In genomic region chr12:125890366-125890905, GRCh38 we compare ENCODE assay signal across 13 cellular contexts.
"Had no signal": no experiment of that assay in that cellular context is flagged by ENCODE, and none has a peak within 500 bp of the region (broad histone marks: within the 10 kb centered on the region; RNA-seq: fewer than 3 reads in every experiment).

No MANE protein-coding gene starts in this region.

- DNase-seq: activated CD4-positive, alpha-beta memory T cell treated with anti-CD3 and anti-CD28 coated beads for 36 hours; activated naive CD4-positive, alpha-beta T cell; activated naive CD8-positive, alpha-beta T cell treated with anti-CD3 and anti-CD28 coated beads, Interleukin-2, amount 50 U/mL, for 24 hours; activated T-cell treated with anti-CD3 and anti-CD28 coated beads, Interleukin-2, amount 50 U/mL, for 72 hours; cerebellar nuclear complex; foreskin keratinocyte; mucosa of descending colon; natural killer cell; stimulated activated CD4-positive, alpha-beta T cell treated with anti-CD3 and anti-CD28 coated beads, Interleukin-4, amount 100 ng/mL, for 1 hour; stimulated activated CD8-positive, alpha-beta memory T cell treated with anti-CD3 and anti-CD28 coated beads, Interleukin-4, amount 100 ng/mL, for 48 hours; T-helper 9 cell had no signal

- H3K36me3 Mint-ChIP-seq: activated CD4-positive, alpha-beta memory T cell treated with anti-CD3 and anti-CD28 coated beads for 36 hours; natural killer cell had no signal

- H3K4me1 Mint-ChIP-seq: activated naive CD8-positive, alpha-beta T cell treated with anti-CD3 and anti-CD28 coated beads, Interleukin-2, amount 50 U/mL, for 24 hours; natural killer cell had no signal

- H3K27me3 ChIP-seq: foreskin keratinocyte had no signal

- H3K4me3 ChIP-seq: lung, mucosa of descending colon had no signal

- H3K9me3 Mint-ChIP-seq: stimulated activated naive CD8-positive, alpha-beta T cell treated with anti-CD3 and anti-CD28 coated beads, Interleukin-15, Interleukin-2, amounts not matched to agents 100 ng/mL and 50 ng/mL, for 24 hours had no signal

- H3K27ac Mint-ChIP-seq: activated CD4-positive, alpha-beta memory T cell treated with anti-CD3 and anti-CD28 coated beads for 36 hours; activated naive CD8-positive, alpha-beta T cell treated with anti-CD3 and anti-CD28 coated beads, Interleukin-2, amount 50 U/mL, for 24 hours; activated T-cell treated with anti-CD3 and anti-CD28 coated beads, Interleukin-2, amount 50 U/mL, for 72 hours; natural killer cell; stimulated activated naive CD8-positive, alpha-beta T cell treated with anti-CD3 and anti-CD28 coated beads, Interleukin-15, Interleukin-2, amounts not matched to agents 100 ng/mL and 50 ng/mL, for 24 hours had no signal

- H3K27ac ChIP-seq: foreskin keratinocyte had no signal

- H3K27me3 Mint-ChIP-seq: activated CD4-positive, alpha-beta memory T cell treated with anti-CD3 and anti-CD28 coated beads for 36 hours; activated naive CD8-positive, alpha-beta T cell treated with anti-CD3 and anti-CD28 coated beads, Interleukin-2, amount 50 U/mL, for 24 hours; stimulated activated naive CD8-positive, alpha-beta T cell treated with anti-CD3 and anti-CD28 coated beads, Interleukin-15, Interleukin-2, amounts not matched to agents 100 ng/mL and 50 ng/mL, for 24 hours had no signal

- H3K4me1 ChIP-seq: foreskin keratinocyte had no signal

- H3K4me3 Mint-ChIP-seq: activated CD4-positive, alpha-beta memory T cell treated with anti-CD3 and anti-CD28 coated beads for 36 hours; activated naive CD8-positive, alpha-beta T cell treated with anti-CD3 and anti-CD28 coated beads, Interleukin-2, amount 50 U/mL, for 24 hours; activated T-cell treated with anti-CD3 and anti-CD28 coated beads, Interleukin-2, amount 50 U/mL, for 72 hours; natural killer cell; stimulated activated naive CD8-positive, alpha-beta T cell treated with anti-CD3 and anti-CD28 coated beads, Interleukin-15, Interleukin-2, amounts not matched to agents 100 ng/mL and 50 ng/mL, for 24 hours had no signal

- ATAC-seq: activated naive CD8-positive, alpha-beta T cell treated with anti-CD3 and anti-CD28 coated beads, Interleukin-2, amount 50 U/mL, for 24 hours; activated T-cell treated with anti-CD3 and anti-CD28 coated beads, Interleukin-2, amount 50 U/mL, for 72 hours; foreskin keratinocyte; mucosa of descending colon; natural killer cell had no signal
